In genomic region chr12:54127538-54128259, GRCh38 we compare ENCODE assay signal across 15 cellular contexts.
DNase-seq lines count a peak whose midpoint lies in the region; ATAC-seq and TF ChIP-seq lines count a peak whose summit lies in the region.
"Had no signal": no experiment of that assay in that cellular context is flagged by ENCODE, and none has a peak within 500 bp of the region (broad histone marks: within the 10 kb centered on the region; RNA-seq: fewer than 3 reads in every experiment).

No MANE protein-coding gene starts in this region.

- H3K9me3 ChIP-seq in adipocyte (ENCODE audit: control insufficient read depth, low read length) (no peaks in the 10 kb centered on the region), right atrium auricular region (no peaks in the 10 kb centered on the region), sigmoid colon (no peaks in the 10 kb centered on the region)
- no peaks in the 10 kb centered on the region for H3K9me3 ChIP-seq in effector memory CD4-positive, alpha-beta T cell (ENCODE audit: control insufficient read depth, low read length)
- H3K9me3 ChIP-seq: BLaER1, prostate gland had no signal

- no peak for TF ChIP-seq POLR2A in sigmoid colon (IDR thresholded peaks at IDR 0.05)

- ATAC-seq in HG02973 (IDR thresholded peaks at IDR 0.05; ENCODE audit: unreplicated experiment), result no peak

- TF ChIP-seq CTCF in AG10803 (conservative IDR thresholded peaks at IDR 0.05; ENCODE audit: low read length), result no peak
- no peak for TF ChIP-seq CTCF in right atrium auricular region (IDR thresholded peaks at IDR 0.05)
- no peak for TF ChIP-seq CTCF in sigmoid colon (IDR thresholded peaks at IDR 0.05)

- intact Hi-C loops in sigmoid colon (cut with DNase I), result loop anchor here (5.0 kb wide), 3 partner anchors 45 to 95 kb away; partner anchors contain the start of genes HOXC4 and HOXC5

- H3K4me1 ChIP-seq in adipocyte (ENCODE audit: control insufficient read depth, insufficient read depth, low read length), result peaks cover 20% of the 10 kb centered on the region
- H3K4me1 ChIP-seq in right atrium auricular region, result peaks cover 0 to 18% of the 10 kb centered on the region in 2 donors
- H3K4me1 ChIP-seq in sigmoid colon, result peaks cover 0 to 20% (median 11%) of the 10 kb centered on the region in 4 donors
- H3K4me1 ChIP-seq in effector memory CD4-positive, alpha-beta T cell (ENCODE audit: control insufficient read depth, insufficient read depth, low read length, poor library complexity, severe bottlenecking), result peaks cover 10% of the 10 kb centered on the region

- DNase-seq in AG10803 (ENCODE audit: low read depth), result no peak
- no peak for DNase-seq in adipocyte (ENCODE audit: low read depth)
- no peak for DNase-seq in right atrium auricular region (ENCODE audit: low spot score)
- no peak for DNase-seq in sigmoid colon
- DNase-seq in OCI-M1 (lab: John Stamatoyannopoulos, UW), result no peak
- DNase-seq in effector memory CD4-positive, alpha-beta T cell, result no peak
- no peak for DNase-seq in activated naive CD4-positive, alpha-beta T cell (lab: John Stamatoyannopoulos, UW)
- DNase-seq: activated CD4-positive, alpha-beta T cell treated with anti-CD3 and anti-CD28 coated beads, Interleukin-2, amount 50 U/mL, for 1 hour; activated gamma-delta T cell; central memory CD4-positive, alpha-beta T cell; Karpas-422; NCI-H187 had no signal

- H3K36me3 ChIP-seq in adipocyte (ENCODE audit: control insufficient read depth, insufficient read depth, low read length, severe bottlenecking) (peaks cover 5% of the 10 kb centered on the region), right atrium auricular region (no peaks in the 10 kb centered on the region), sigmoid colon (no peaks in the 10 kb centered on the region)
- no peaks in the 10 kb centered on the region for H3K36me3 ChIP-seq in effector memory CD4-positive, alpha-beta T cell (ENCODE audit: control insufficient read depth, insufficient read depth, low read length)
- H3K36me3 ChIP-seq: BLaER1, prostate gland had no signal

- peak overlapping the region; percentile 55 to 76 for H3K27ac ChIP-seq in right atrium auricular region
- H3K27ac ChIP-seq in sigmoid colon, result peak overlapping the region; percentile 67 to 86 (median 74)
- H3K27ac ChIP-seq in effector memory CD4-positive, alpha-beta T cell (ENCODE audit: insufficient read depth, low read length, poor library complexity, severe bottlenecking), result no peak overlapping the region
- H3K27ac ChIP-seq: BLaER1, prostate gland had no signal

- WGBS in sigmoid colon, 2 donors, result 70 to 73% methylated on average over 19 of the region's 19 CpGs

- peak overlapping the region; percentile 96 for H3K9ac ChIP-seq in adipocyte (ENCODE audit: low read length)
- H3K9ac ChIP-seq: BLaER1 had no signal

- H3K27me3 ChIP-seq in adipocyte (replicated peaks; ENCODE audit: control insufficient read depth, insufficient read depth, low read length) (no peaks in the 10 kb centered on the region), right atrium auricular region (peaks cover 0 to 5% of the 10 kb centered on the region in 2 donors), sigmoid colon (peaks cover 4 to 41% (median 22%) of the 10 kb centered on the region in 3 donors)
- H3K27me3 ChIP-seq in effector memory CD4-positive, alpha-beta T cell (replicated peaks; ENCODE audit: control insufficient read depth, insufficient read depth, low read length, poor library complexity, severe bottlenecking), result peaks cover 33% of the 10 kb centered on the region

- peak overlapping the region; percentile 89 for H3K4me3 ChIP-seq in AG10803 (ENCODE audit: low read length)
- peak overlapping the region; percentile 95 for H3K4me3 ChIP-seq in adipocyte (ENCODE audit: low read length)
- peak overlapping the region; percentile 46 to 63 for H3K4me3 ChIP-seq in right atrium auricular region
- peak overlapping the region; percentile 47 to 72 (median 60) for H3K4me3 ChIP-seq in sigmoid colon
- H3K4me3 ChIP-seq in effector memory CD4-positive, alpha-beta T cell (ENCODE audit: insufficient read depth, low read depth, low read length, poor library complexity, severe bottlenecking), result no peak overlapping the region
- H3K4me3 ChIP-seq: BLaER1 had no signal

- TF ChIP-seq EP300 in sigmoid colon (IDR thresholded peaks at IDR 0.05), result no peak
